ENCODE assay signal across 8 cellular contexts in the genomic region with DNA sequence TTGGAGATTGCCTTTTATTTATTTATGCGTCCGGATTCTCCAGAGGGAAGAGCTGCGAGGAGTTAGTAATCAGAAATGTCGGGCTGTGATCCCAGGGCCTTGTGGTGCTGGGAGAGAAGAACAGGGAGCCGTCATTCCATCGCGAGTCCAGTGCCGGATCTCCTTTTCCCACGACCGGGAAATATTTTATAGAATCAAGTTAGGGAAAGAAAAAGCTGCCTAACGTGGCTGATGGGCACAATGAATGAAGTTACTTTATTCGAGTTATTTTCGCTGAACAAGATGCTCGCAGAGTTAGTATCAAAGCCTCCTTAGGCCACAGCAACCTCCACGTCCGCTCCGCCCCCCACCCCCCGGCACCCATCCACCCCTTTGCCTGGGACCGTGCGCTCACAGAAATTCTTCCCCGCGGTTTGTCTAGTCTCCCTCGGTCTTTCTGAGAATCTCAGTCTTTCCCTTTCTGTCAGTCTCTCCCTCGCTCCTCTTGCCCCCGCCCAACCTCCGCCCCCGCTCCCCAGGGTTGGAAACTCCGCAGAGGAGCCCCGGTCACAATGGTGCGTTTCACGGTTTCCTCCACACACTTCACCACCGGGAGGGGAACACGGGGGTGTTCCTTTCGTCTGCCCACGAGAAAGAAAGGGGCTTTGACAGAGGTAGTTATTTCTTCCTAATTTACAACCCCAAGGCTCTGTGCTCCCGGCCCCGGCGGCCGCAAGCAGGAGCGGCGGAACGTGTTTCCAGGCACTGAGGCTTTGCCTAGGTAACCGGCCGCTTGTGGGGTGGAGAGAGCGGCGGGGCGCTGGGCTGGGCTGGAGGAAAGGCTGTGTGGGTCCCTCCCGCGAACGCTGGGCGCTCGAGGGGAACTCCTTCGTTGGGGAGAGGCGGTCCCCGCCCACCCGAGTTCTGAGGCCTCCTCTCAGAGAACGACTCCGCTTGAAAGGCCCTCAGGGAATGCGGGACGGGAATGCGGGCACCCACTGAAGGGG. TPM values are rescaled to one million over a fixed set of nuclear protein-coding genes. Genes with fewer than 3 reads are reported as not detected.
DNase-seq lines count a peak whose midpoint lies in the region; ATAC-seq and TF ChIP-seq lines count a peak whose summit lies in the region.

No MANE protein-coding gene starts in this region.

- no peaks in the 10 kb centered on the region for H3K79me2 ChIP-seq in DND-41 (ENCODE audit: insufficient read depth, low read length)

- intact Hi-C loops in esophagus squamous epithelium (cut with DNase I), result no loop called here

- H3K4me3 ChIP-seq in DND-41 (ENCODE audit: low read depth in 1 of 2, low read length in 2 of 2) (0 out of 4 replicates have a peak overlapping the region, but pooled peaks of 1 of the 2 experiments have one; percentile 64), esophagus squamous epithelium (peak overlapping the region; percentile 73 to 94 (median 88))

- ATAC-seq in DND-41 (ENCODE audit: insufficient read depth, low read depth) (no peak), GM21447 (IDR thresholded peaks at IDR 0.05; ENCODE audit: unreplicated experiment) (no peak), HG03439 (IDR thresholded peaks at IDR 0.05; ENCODE audit: unreplicated experiment) (no peak)

- H3K9ac ChIP-seq in DND-41 (ENCODE audit: low read depth, low read length), result no peak overlapping the region

- H2AFZ ChIP-seq in DND-41 (ENCODE audit: low read depth, low read length), result no peak overlapping the region

- peaks cover 5% of the 10 kb centered on the region for H3K36me3 Mint-ChIP-seq in nephron (ENCODE audit: low read depth)

- H3K4me1 Mint-ChIP-seq in nephron, result peaks cover 19% of the 10 kb centered on the region

- peak overlapping the region; percentile 85 to 89 (median 87) for H3K4me3 Mint-ChIP-seq in nephron

- peak overlapping the region in 1 of 3 experiments; percentile 38 for H3K27ac Mint-ChIP-seq in nephron

- H3K36me3 ChIP-seq in DND-41 (ENCODE audit: insufficient read depth, low read length) (no peaks in the 10 kb centered on the region; the same call in 1 of the 2 replicates), esophagus squamous epithelium (no peaks in the 10 kb centered on the region)

- H3K9me3 ChIP-seq in DND-41 (ENCODE audit: insufficient read depth, low read length, severe bottlenecking) (no peaks in the 10 kb centered on the region), esophagus squamous epithelium (no peaks in the 10 kb centered on the region)

- no peak for TF ChIP-seq POLR2A in esophagus squamous epithelium (IDR thresholded peaks at IDR 0.05)

- H3K27me3 ChIP-seq in DND-41 (ENCODE audit: insufficient read depth, low read length, poor library complexity), result peaks cover 63% of the 10 kb centered on the region
- H3K27me3 ChIP-seq in esophagus squamous epithelium, result peaks cover 0 to 68% (median 13%) of the 10 kb centered on the region in 4 donors

- TF ChIP-seq CTCF in DND-41 (IDR thresholded peaks at IDR 0.05; ENCODE audit: borderline replicate concordance, extremely low read depth, low read length, poor library complexity, severe bottlenecking), result no peak
- TF ChIP-seq CTCF in esophagus squamous epithelium (IDR thresholded peaks at IDR 0.05), result no peak
- no peak for TF ChIP-seq CTCF in nephron (IDR thresholded peaks at IDR 0.05; ENCODE audit: unreplicated experiment in 3 of 3)

- peak overlapping the region; percentile 96 for H3K4me2 ChIP-seq in DND-41 (ENCODE audit: insufficient read depth, low read length)

- H3K4me1 ChIP-seq in DND-41 (ENCODE audit: insufficient read depth, low read length) (peaks cover 45% of the 10 kb centered on the region), esophagus squamous epithelium (peaks cover 18 to 64% (median 24%) of the 10 kb centered on the region in 3 donors)

- peaks cover 33% of the 10 kb centered on the region for H4K20me1 ChIP-seq in DND-41 (ENCODE audit: insufficient read depth, low read length)

- H3K27ac ChIP-seq in DND-41 (ENCODE audit: low read length), result no peak overlapping the region
- H3K27ac ChIP-seq in esophagus squamous epithelium, result peak overlapping the region in 3 of 4 donors; percentile 35 to 99 (median 94)

- H3K27me3 Mint-ChIP-seq in nephron (ENCODE audit: low read depth), result peaks cover 73% of the 10 kb centered on the region

- WGBS in esophagus squamous epithelium, 2 donors, result 2 to 3% methylated on average over 18 to 27 of the region's 61 CpGs

- DNase-seq in DND-41 (no peak), NCI-H1105 treated with DMSO at 0.1 percent for 48 hours (lab: John Stamatoyannopoulos, UW) (peak; percentile 7), activated T-cell treated with anti-CD3 and anti-CD28 coated beads for 24 hours (ENCODE audit: low read depth) (peak; percentile 73), esophagus squamous epithelium (lab: John Stamatoyannopoulos, UW) (no peak)
- DNase-seq in stimulated activated naive CD4-positive, alpha-beta T cell (lab: John Stamatoyannopoulos, UW), result peak; percentile 14 to 71 (median 46)

- H3K9me3 Mint-ChIP-seq in nephron, result no peaks in the 10 kb centered on the region

RNA-seq across cellular contexts. Expression of a gene that starts 2.0 kb away (rescaled TPM):
- total RNA-seq in esophagus squamous epithelium, result under 1 TPM in 3 of 4 donors, not detected in 1; 0.08 to 0.76 (median 0.35) TPM

Comparison
In these comparisons a context has a peak if more than half of its experiments do, and no peak if none do; other contexts are left out.
1. DNase-seq: peak in NCI-H1105 treated with DMSO at 0.1 percent for 48 hours (single experiment), activated T-cell treated with anti-CD3 and anti-CD28 coated beads for 24 hours (single experiment) and stimulated activated naive CD4-positive, alpha-beta T cell (6 of 6); none in DND-41 (single experiment) and esophagus squamous epithelium (single experiment).